24 cellular contexts compared by ENCODE assay signal in genomic region chr16:82298472-82298871, GRCh38.
A peak's percentile ranks its signal among the peaks of the same experiment; 100 is the strongest.
DNase-seq lines count a peak whose midpoint lies in the region; ATAC-seq, FAIRE-seq and TF ChIP-seq lines count a peak whose summit lies in the region.
"Had no signal": no experiment of that assay in that cellular context is flagged by ENCODE, and none has a peak within 500 bp of the region (broad histone marks: within the 10 kb centered on the region; RNA-seq: fewer than 3 reads in every experiment).

No MANE protein-coding gene starts in this region.

- no peak overlapping the region for H3K56ac ChIP-seq in H1 (replicated peaks; ENCODE audit: insufficient read length, low read depth, low read length)
- H3K56ac ChIP-seq in H9 (ENCODE audit: insufficient read length, low read depth, low read length), result no peak overlapping the region

- H3K14ac ChIP-seq in H1 (ENCODE audit: insufficient read length) (no peak overlapping the region), H9 (ENCODE audit: insufficient read depth, low read length) (no peak overlapping the region)

- H2BK12ac ChIP-seq in H1 (ENCODE audit: low read depth, low read length) (no peak overlapping the region), H9 (ENCODE audit: insufficient read length, low read depth, low read length) (no peak overlapping the region)

- in situ Hi-C loops in KBM-7 (cut with MboI; ENCODE audit: low pct_unique_long_range_greater_than_20kb, low sequenced_read_pairs), result no loop called here

- H3T11ph ChIP-seq in H9 (ENCODE audit: low read length), result no peak overlapping the region

- no peaks in the 10 kb centered on the region for H3K4me1 Mint-ChIP-seq in activated naive CD8-positive, alpha-beta T cell treated with anti-CD3 and anti-CD28 coated beads, Interleukin-2, amount 10 ng/mL, durations not matched to agents 7 days and 5 days
- H3K4me1 Mint-ChIP-seq in activated naive CD8-positive, alpha-beta T cell treated with anti-CD3 and anti-CD28 coated beads for 36 hours, result no peaks in the 10 kb centered on the region
- H3K4me1 Mint-ChIP-seq in activated CD8-positive, alpha-beta T cell treated with anti-CD3 and anti-CD28 coated beads for 36 hours (ENCODE audit: low read depth), result no peaks in the 10 kb centered on the region
- H3K4me1 Mint-ChIP-seq in H9, result peaks cover 4 to 5% of the 10 kb centered on the region in 2 experiments; a peak in 3 of 4 replicates
- H3K4me1 Mint-ChIP-seq: CD4-positive, CD25-positive, alpha-beta regulatory T cell; CD8-positive, alpha-beta memory T cell had no signal

- ATAC-seq in activated naive CD8-positive, alpha-beta T cell treated with anti-CD3 and anti-CD28 coated beads, Interleukin-2, amount 10 ng/mL, durations not matched to agents 7 days and 5 days (ENCODE audit: low read depth), result peak; percentile 40
- peak; percentile 49 for ATAC-seq in activated CD8-positive, alpha-beta T cell treated with anti-CD3 and anti-CD28 coated beads for 36 hours
- ATAC-seq: GM12878 had no signal

- intact Hi-C loops in activated CD8-positive, alpha-beta T cell treated with anti-CD3 and anti-CD28 coated beads for 36 hours (cut with micrococcal nuclease), result loop anchor here (10.0 kb wide), 1 partner anchor 56 kb away; no protein-coding TSS in a partner anchor

- no peaks in the 10 kb centered on the region for H3K27me3 Mint-ChIP-seq in activated naive CD8-positive, alpha-beta T cell treated with anti-CD3 and anti-CD28 coated beads, Interleukin-2, amount 10 ng/mL, durations not matched to agents 7 days and 5 days
- peaks cover 9% of the 10 kb centered on the region for H3K27me3 Mint-ChIP-seq in activated naive CD8-positive, alpha-beta T cell treated with anti-CD3 and anti-CD28 coated beads for 36 hours
- peaks cover 6% of the 10 kb centered on the region for H3K27me3 Mint-ChIP-seq in activated CD8-positive, alpha-beta T cell treated with anti-CD3 and anti-CD28 coated beads for 36 hours
- H3K27me3 Mint-ChIP-seq in H9 (ENCODE audit: low read depth), result 0 out of 2 replicates have a peak, but pooled peaks cover 3% of the 10 kb centered on the region

- H3K79me2 ChIP-seq in H1 (ENCODE audit: control insufficient read depth in 1 of 2, insufficient read depth in 2 of 2, low read length in 2 of 2) (no peaks in the 10 kb centered on the region), H9 (ENCODE audit: insufficient read depth, low read length) (no peaks in the 10 kb centered on the region)

- H3K4me2 ChIP-seq in H1 (ENCODE audit: insufficient read depth in 1 of 2, low read depth in 2 of 2, low read length in 2 of 2) (no peak overlapping the region), H9 (ENCODE audit: insufficient read depth, insufficient read length, low read length) (no peak overlapping the region)

- H3K9me3 ChIP-seq in H1 (ENCODE audit: insufficient read depth in 2 of 2, low read depth in 1 of 2, low read length in 1 of 2) (no peaks in the 10 kb centered on the region), H9 (ENCODE audit: control insufficient read depth, low read depth, low read length) (no peaks in the 10 kb centered on the region)
- H3K9me3 ChIP-seq: BE2C had no signal

- no peak for TF ChIP-seq POLR2A in H1 (IDR thresholded peaks at IDR 0.05; ENCODE audit: control extremely low read depth in 1 of 2, low read depth in 2 of 2, low read length in 2 of 2)

- no peaks in the 10 kb centered on the region for H3K4me1 ChIP-seq in H1 (replicated peaks in 1 of 4; ENCODE audit: control insufficient read depth in 3 of 4, insufficient read depth in 4 of 4, low read length in 3 of 4)
- no peaks in the 10 kb centered on the region for H3K4me1 ChIP-seq in H9 (ENCODE audit: insufficient read depth, low read length)
- H3K4me1 ChIP-seq: BE2C had no signal

- H3K27me3 ChIP-seq in H1 (replicated peaks in 1 of 4; ENCODE audit: control insufficient read depth in 3 of 4, extremely low read depth in 1 of 4, insufficient read depth in 3 of 4, low read length in 3 of 4), result no peaks in the 10 kb centered on the region
- no peaks in the 10 kb centered on the region for H3K27me3 ChIP-seq in H9 (ENCODE audit: insufficient read depth, low read length)
- H3K27me3 ChIP-seq: BE2C had no signal

- no peak overlapping the region for H3K4ac ChIP-seq in H1 (replicated peaks; ENCODE audit: insufficient read length, low read depth, low read length)
- no peak overlapping the region for H3K4ac ChIP-seq in H9 (ENCODE audit: low read depth, low read length)

- no peaks in the 10 kb centered on the region for H3K23me2 ChIP-seq in H1 (ENCODE audit: low read depth, low read length)
- H3K23me2 ChIP-seq in H9 (ENCODE audit: insufficient read length, low read depth, low read length, poor library complexity, severe bottlenecking), result no peaks in the 10 kb centered on the region

- H4K20me1 ChIP-seq in H1 (replicated peaks in 1 of 2; ENCODE audit: control insufficient read depth in 1 of 2, insufficient read depth in 2 of 2, low read length in 2 of 2) (no peaks in the 10 kb centered on the region), H9 (ENCODE audit: control insufficient read depth, insufficient read depth, insufficient read length) (no peaks in the 10 kb centered on the region)

- TF ChIP-seq EP300 in H1 (IDR thresholded peaks at IDR 0.05; ENCODE audit: borderline replicate concordance in 1 of 2, low read depth in 2 of 2, low read length in 2 of 2), result no peak

- CTCF ChIA-PET in activated CD8-positive, alpha-beta T cell treated with anti-CD3 and anti-CD28 coated beads for 36 hours (lab: Charles Lee), result interaction anchor here (2.1 kb wide), 1 partner anchor 35 kb away, joined by 14 read pairs; no protein-coding TSS in a partner anchor
- CTCF ChIA-PET in H1 (lab: Charles Lee; ENCODE audit: partially characterized antibody), result interaction anchor here (1.0 to 3.3 kb wide), 3 partner anchors 35 to 153 kb away, joined by 3 to 13 read pairs (median 5); no protein-coding TSS in a partner anchor

- H3K9ac ChIP-seq in H1 (replicated peaks in 1 of 4; ENCODE audit: extremely low read depth in 1 of 4, low read depth in 3 of 4, low read length in 3 of 4) (no peak overlapping the region), H9 (ENCODE audit: extremely low read depth, insufficient read length, low read length) (no peak overlapping the region)
- H3K9ac ChIP-seq: GM23248 had no signal

- H4K8ac ChIP-seq in H1 (ENCODE audit: extremely low read depth, insufficient read depth, low read length) (no peak overlapping the region), H9 (replicated peaks; ENCODE audit: insufficient read length, low read depth, low read length) (no peak overlapping the region)

- H4K91ac ChIP-seq in H1 (replicated peaks; ENCODE audit: insufficient read length, low read length) (no peak overlapping the region), H9 (ENCODE audit: insufficient read length, low read depth, low read length) (no peak overlapping the region)

- H3K23ac ChIP-seq in H1 (ENCODE audit: insufficient read length) (no peak overlapping the region), H9 (ENCODE audit: insufficient read length, low read depth, low read length) (no peak overlapping the region)

- H2BK5ac ChIP-seq in H1 (ENCODE audit: low read depth, low read length) (no peak overlapping the region), H9 (ENCODE audit: insufficient read length, low read length) (no peak overlapping the region)

- H3K27ac ChIP-seq in H1 (ENCODE audit: low read depth, low read length) (no peak overlapping the region), H9 (ENCODE audit: insufficient read length, low read depth, low read length) (no peak overlapping the region)
- H3K27ac ChIP-seq: GM23248 had no signal

- no peak for TF ChIP-seq RAD21 in H1 (IDR thresholded peaks at IDR 0.05 in 1 of 2, conservative IDR thresholded peaks at IDR 0.05 in 1 of 2; ENCODE audit: low read depth in 2 of 2, low read length in 2 of 2)

- no peak overlapping the region for H3K27ac Mint-ChIP-seq in activated naive CD8-positive, alpha-beta T cell treated with anti-CD3 and anti-CD28 coated beads, Interleukin-2, amount 10 ng/mL, durations not matched to agents 7 days and 5 days
- no peak overlapping the region for H3K27ac Mint-ChIP-seq in activated naive CD8-positive, alpha-beta T cell treated with anti-CD3 and anti-CD28 coated beads for 36 hours
- H3K27ac Mint-ChIP-seq in activated CD8-positive, alpha-beta T cell treated with anti-CD3 and anti-CD28 coated beads for 36 hours, result no peak overlapping the region
- H3K27ac Mint-ChIP-seq in H9, result no peak overlapping the region
- H3K27ac Mint-ChIP-seq: CD4-positive, CD25-positive, alpha-beta regulatory T cell; CD8-positive, alpha-beta memory T cell had no signal

- H2AFZ ChIP-seq in H1 (ENCODE audit: low read length) (peak overlapping the region; percentile 25; the same call in 1 of the 2 replicates), H9 (ENCODE audit: low read length) (no peak overlapping the region)
- H2AFZ ChIP-seq: GM23248 had no signal

- FAIRE-seq in H1 (lab: Jason Lieb, UNC), result no peak
- FAIRE-seq: GM12878, GM19239, H54, HTR-8/SVneo had no signal

- H3K79me1 ChIP-seq in H1 (ENCODE audit: low read depth, low read length), result no peaks in the 10 kb centered on the region
- H3K79me1 ChIP-seq in H9 (ENCODE audit: insufficient read depth, low read depth, low read length, poor library complexity, severe bottlenecking), result no peaks in the 10 kb centered on the region

- WGBS in H1 (ENCODE audit: extremely low coverage in 1 of 2, insufficient coverage in 1 of 2, insufficient read length in 1 of 2, insufficient replicate concordance in 2 of 2, low coverage in 1 of 2, low lambda C conversion rate in 2 of 2, missing lambda C conversion rate in 1 of 2), 2 experiments, result 97% methylated on average over 5 of the region's 5 CpGs; no CpG with 5 or more reads in 1 of the 2 experiments
- WGBS in H9 (ENCODE audit: extremely low coverage, insufficient read length, low lambda C conversion rate), result no CpG with 5 or more reads among the region's 5 CpGs

- no peak for DNase-seq in activated naive CD8-positive, alpha-beta T cell treated with anti-CD3 and anti-CD28 coated beads, Interleukin-2, amount 10 ng/mL, durations not matched to agents 7 days and 5 days
- DNase-seq in activated naive CD8-positive, alpha-beta T cell treated with anti-CD3 and anti-CD28 coated beads for 36 hours, result no peak
- peak; percentile 23 for DNase-seq in KBM-7
- no peak for DNase-seq in activated CD8-positive, alpha-beta T cell treated with anti-CD3 and anti-CD28 coated beads for 36 hours
- DNase-seq in H1 (ENCODE audit: low read depth in 1 of 2, low spot score in 2 of 2), result no peak
- DNase-seq in NCI-H2196 (lab: John Stamatoyannopoulos, UW; ENCODE audit: unreplicated experiment), result no peak
- DNase-seq in GM20000 (ENCODE audit: low spot score), result no peak
- DNase-seq in H9, result no peak
- DNase-seq: ACHN; BE2C; C1 segment of cervical spinal cord; CD8-positive, alpha-beta memory T cell; COR-L47; DMS 273 treated with DMSO at 0.1 percent for 48 hours; DMS53; DND-41; EL; GM23248; IMR-90 had no signal

- no peaks in the 10 kb centered on the region for H3K36me3 ChIP-seq in H1 (ENCODE audit: control insufficient read depth in 2 of 4, insufficient read depth in 4 of 4, low read length in 3 of 4)
- H3K36me3 ChIP-seq: BE2C had no signal

- no peak overlapping the region for H2BK15ac ChIP-seq in H1 (ENCODE audit: low read length)
- no peak overlapping the region for H2BK15ac ChIP-seq in H9 (ENCODE audit: low read depth, low read length)

- POLR2A ChIA-PET in activated naive CD8-positive, alpha-beta T cell treated with anti-CD3 and anti-CD28 coated beads, Interleukin-2, amount 10 ng/mL, durations not matched to agents 7 days and 5 days (lab: Charles Lee), result no interaction called here
- POLR2A ChIA-PET in activated CD8-positive, alpha-beta T cell treated with anti-CD3 and anti-CD28 coated beads for 36 hours (lab: Charles Lee), result no interaction called here
- POLR2A ChIA-PET in H1 (lab: Charles Lee; ENCODE audit: partially characterized antibody), result no interaction called here

- no peaks in the 10 kb centered on the region for H3K9me3 Mint-ChIP-seq in activated naive CD8-positive, alpha-beta T cell treated with anti-CD3 and anti-CD28 coated beads, Interleukin-2, amount 10 ng/mL, durations not matched to agents 7 days and 5 days
- H3K9me3 Mint-ChIP-seq in activated naive CD8-positive, alpha-beta T cell treated with anti-CD3 and anti-CD28 coated beads for 36 hours, result no peaks in the 10 kb centered on the region
- no peaks in the 10 kb centered on the region for H3K9me3 Mint-ChIP-seq in activated CD8-positive, alpha-beta T cell treated with anti-CD3 and anti-CD28 coated beads for 36 hours
- H3K9me3 Mint-ChIP-seq in H9, result no peaks in the 10 kb centered on the region
- H3K9me3 Mint-ChIP-seq: CD8-positive, alpha-beta memory T cell had no signal

- H3K18ac ChIP-seq in H1 (ENCODE audit: extremely low read depth, low read length), result no peak overlapping the region
- H3K18ac ChIP-seq in H9 (ENCODE audit: insufficient read length, low read depth, low read length), result no peak overlapping the region

- no peak overlapping the region for H3K4me3 Mint-ChIP-seq in activated naive CD8-positive, alpha-beta T cell treated with anti-CD3 and anti-CD28 coated beads, Interleukin-2, amount 10 ng/mL, durations not matched to agents 7 days and 5 days
- H3K4me3 Mint-ChIP-seq in activated naive CD8-positive, alpha-beta T cell treated with anti-CD3 and anti-CD28 coated beads for 36 hours, result no peak overlapping the region
- H3K4me3 Mint-ChIP-seq in activated CD8-positive, alpha-beta T cell treated with anti-CD3 and anti-CD28 coated beads for 36 hours, result no peak overlapping the region
- H3K4me3 Mint-ChIP-seq in H9, result no peak overlapping the region
- H3K4me3 Mint-ChIP-seq: CD4-positive, CD25-positive, alpha-beta regulatory T cell; CD8-positive, alpha-beta memory T cell had no signal

- no peak for TF ChIP-seq CTCF in activated CD8-positive, alpha-beta T cell treated with anti-CD3 and anti-CD28 coated beads for 36 hours (IDR thresholded peaks at IDR 0.05)
- TF ChIP-seq CTCF in H1 (IDR thresholded peaks at IDR 0.05; ENCODE audit: control extremely low read depth in 1 of 3, insufficient read depth in 1 of 3, low read depth in 1 of 3, low read length in 3 of 3), result no peak
- no peak for TF ChIP-seq CTCF in GM20000 (IDR thresholded peaks at IDR 0.05; ENCODE audit: extremely low read depth, missing control alignments)
- TF ChIP-seq CTCF in H9 (conservative IDR thresholded peaks at IDR 0.05), result no peak

- H2BK20ac ChIP-seq in H1 (ENCODE audit: low read length) (no peak overlapping the region), H9 (ENCODE audit: low read depth, low read length, poor library complexity, severe bottlenecking) (no peak overlapping the region)

- no peak overlapping the region for H3K4me3 ChIP-seq in H1 (ENCODE audit: extremely low read depth in 1 of 4, insufficient read depth in 2 of 4, low read depth in 3 of 4, low read length in 4 of 4)
- H3K4me3 ChIP-seq: GM12878, GM23248 had no signal

- no peaks in the 10 kb centered on the region for H3K36me3 Mint-ChIP-seq in activated naive CD8-positive, alpha-beta T cell treated with anti-CD3 and anti-CD28 coated beads, Interleukin-2, amount 10 ng/mL, durations not matched to agents 7 days and 5 days
- H3K36me3 Mint-ChIP-seq in activated naive CD8-positive, alpha-beta T cell treated with anti-CD3 and anti-CD28 coated beads for 36 hours, result no peaks in the 10 kb centered on the region
- H3K36me3 Mint-ChIP-seq in activated CD8-positive, alpha-beta T cell treated with anti-CD3 and anti-CD28 coated beads for 36 hours (ENCODE audit: low read depth), result no peaks in the 10 kb centered on the region
- H3K36me3 Mint-ChIP-seq in H9 (ENCODE audit: insufficient read depth in 1 of 3, low read depth in 3 of 3), result no peaks in the 10 kb centered on the region
- H3K36me3 Mint-ChIP-seq: CD4-positive, CD25-positive, alpha-beta regulatory T cell; CD8-positive, alpha-beta memory T cell had no signal

- H2AK5ac ChIP-seq in H1 (ENCODE audit: low read depth, low read length) (no peak overlapping the region), H9 (ENCODE audit: insufficient read length, low read length) (no peak overlapping the region)

- H4K5ac ChIP-seq in H1 (ENCODE audit: insufficient read length, low read depth, low read length), result no peak overlapping the region
- H4K5ac ChIP-seq in H9 (ENCODE audit: insufficient read length, low read depth, low read length), result no peak overlapping the region

- no peak overlapping the region for H2BK120ac ChIP-seq in H1 (replicated peaks; ENCODE audit: low read depth, low read length)
- no peak overlapping the region for H2BK120ac ChIP-seq in H9 (ENCODE audit: low read depth, low read length, poor library complexity, severe bottlenecking)
